In the genomic region with DNA sequence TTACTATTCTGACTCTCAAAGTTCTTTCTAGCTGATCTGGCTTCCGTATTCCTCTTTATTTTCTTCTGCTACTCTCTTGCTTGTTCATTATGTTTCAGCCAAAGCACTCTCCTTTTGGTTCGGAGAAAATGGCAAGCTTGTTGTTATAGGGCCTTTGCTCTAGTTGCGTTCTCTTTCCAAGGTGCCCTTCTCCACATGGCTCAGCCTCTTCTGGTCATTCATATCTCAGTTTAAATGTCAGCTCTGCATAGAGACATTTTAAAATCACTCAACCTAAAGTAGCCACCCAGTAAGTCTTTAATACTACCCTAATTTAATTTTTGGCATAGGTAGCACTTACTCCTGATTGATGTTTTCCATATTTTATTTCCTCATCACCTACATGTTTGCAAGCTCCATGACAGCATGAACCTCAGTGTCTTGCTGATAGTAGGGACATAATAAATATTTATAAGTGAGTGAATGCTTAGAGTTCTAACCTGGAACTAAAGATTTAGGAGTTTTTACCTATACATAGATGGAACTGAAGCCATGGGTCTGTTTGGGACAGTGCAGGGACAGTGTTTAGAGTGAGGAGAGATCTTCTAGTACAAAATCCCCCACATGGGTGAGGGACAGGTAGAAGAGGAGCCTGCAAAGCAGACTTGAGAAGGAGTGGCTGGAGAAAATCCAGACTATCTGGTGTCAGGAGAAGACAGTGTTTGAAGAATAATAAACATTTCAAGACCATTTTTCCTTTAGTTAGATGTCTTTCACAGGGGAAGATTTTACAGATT, we compare ENCODE assay signal across 24 cellular contexts. TPM values are rescaled to one million over a fixed set of nuclear protein-coding genes. Genes with fewer than 3 reads are reported as not detected.
"Had no signal": no experiment of that assay in that cellular context is flagged by ENCODE, and none has a peak within 500 bp of the region (broad histone marks: within the 10 kb centered on the region; RNA-seq: fewer than 3 reads in every experiment).

No MANE protein-coding gene starts in this region.

- ATAC-seq: natural killer cell; sciatic nerve; stimulated activated memory B cell treated with anti-CD40 and anti-IgM and Interleukin-4, amounts not matched to agents 10 μg/mL and 1 μg/mL and 100 μg/mL, for 72 hours; stimulated activated naive CD8-positive, alpha-beta T cell treated with anti-CD3 and anti-CD28 coated beads, Interleukin-15, amount 100 ng/mL, for 72 hours had no signal

- H3K36me3 ChIP-seq: neural progenitor cell, neutrophil, uterus had no signal

- H3K4me3 ChIP-seq: lung, neural progenitor cell, psoas muscle, skin epidermis, tibial nerve, uterus had no signal

- H3K4me1 ChIP-seq: neural progenitor cell, parathyroid adenoma, psoas muscle, uterus had no signal

- H3K9me3 ChIP-seq: neutrophil, psoas muscle, tibial nerve, uterus had no signal

- FAIRE-seq: islet of Langerhans, kidney had no signal

- H3K27me3 ChIP-seq: neural progenitor cell, neutrophil, tibial nerve, uterus had no signal

- H3K27ac ChIP-seq: neural progenitor cell, neutrophil, parathyroid adenoma, psoas muscle, skin epidermis, tibial nerve, uterus had no signal

- DNase-seq: hypothalamus; immature natural killer cell; kidney; mesendoderm; naive B cell; natural killer cell; nephron progenitor cell; occipital lobe; psoas muscle; stimulated activated CD4-positive, alpha-beta T cell treated with anti-CD3 and anti-CD28 coated beads, Interleukin-4, amount 100 ng/mL, for 24 hours; stimulated activated naive CD4-positive, alpha-beta T cell treated with Interleukin-2 at 50 U/mL for 16 hours; stimulated activated naive CD8-positive, alpha-beta T cell treated with anti-CD3 and anti-CD28 coated beads, Interleukin-15, amount 100 ng/mL, for 72 hours; substantia nigra; uterus had no signal

RNA-seq across cellular contexts. Expression of gene DCAF4L1, which starts 26.6 kb away (rescaled TPM):
- total RNA-seq: osteocyte had no signal
